In genomic region chrX:69313622-69314290, GRCh38 we compare ENCODE assay signal across 1 cellular context.
TF ChIP-seq lines count a peak whose summit lies in the region.

No MANE protein-coding gene starts in this region.

TF ChIP-seq in SK-N-SH, 30 proteins besides CTCF, POLR2A, EP300 and RAD21 (continued from another document):
- TF ChIP-seq TEAD4 (IDR thresholded peaks at IDR 0.05; ENCODE audit: borderline replicate concordance, insufficient read depth) (no peak), CHD2 (IDR thresholded peaks at IDR 0.05; ENCODE audit: low read length, partially characterized antibody) (no peak), USF2 (IDR thresholded peaks at IDR 0.05; ENCODE audit: borderline replicate concordance, low read depth, low read length) (no peak), RFX5 (IDR thresholded peaks at IDR 0.05; ENCODE audit: low read length) (no peak), YY1 (IDR thresholded peaks at IDR 0.05; ENCODE audit: low read depth) (no peak), TCF12 (IDR thresholded peaks at IDR 0.05) (no peak), USF1 (IDR thresholded peaks at IDR 0.05; ENCODE audit: borderline replicate concordance, low read depth) (no peak), MXI1 (IDR thresholded peaks at IDR 0.05; ENCODE audit: low read depth, low read length) (no peak), FOXM1 (IDR thresholded peaks at IDR 0.05; ENCODE audit: low read depth) (no peak), GATA2 (CRISPR knock-in tag; IDR thresholded peaks at IDR 0.05) (no peak)
